13 cellular contexts compared by ENCODE assay signal in genomic region chr1:235207202-235207565, GRCh38. TPM values are rescaled to one million over a fixed set of nuclear protein-coding genes. Genes with fewer than 3 reads are reported as not detected.
DNase-seq lines count a peak whose midpoint lies in the region; ATAC-seq and TF ChIP-seq lines count a peak whose summit lies in the region.
"Had no signal": no experiment of that assay in that cellular context is flagged by ENCODE, and none has a peak within 500 bp of the region (broad histone marks: within the 10 kb centered on the region; RNA-seq: fewer than 3 reads in every experiment).

No MANE protein-coding gene starts in this region.

- peak; percentile 88 for ATAC-seq in activated CD8-positive, alpha-beta memory T cell treated with anti-CD3 and anti-CD28 coated beads, Interleukin-2, amount 10 ng/mL, durations not matched to agents 7 days and 5 days
- ATAC-seq in activated CD8-positive, alpha-beta T cell treated with anti-CD3 and anti-CD28 coated beads, Interleukin-2, amount 10 ng/mL, durations not matched to agents 7 days and 5 days: peak; percentile 93
- ATAC-seq in foreskin keratinocyte (peak; percentile 32), GM18511 (IDR thresholded peaks at IDR 0.05; ENCODE audit: unreplicated experiment) (no peak)
- ATAC-seq in stimulated activated naive B cell treated with anti-CD40 and anti-IgM and Interleukin-4, amounts not matched to agents 10 μg/mL and 1 μg/mL and 100 μg/mL, for 72 hours (replicated peaks): no peak

- H3K4me1 ChIP-seq in foreskin keratinocyte (no peaks in the 10 kb centered on the region), neuronal stem cell (ENCODE audit: control insufficient read depth in 2 of 2, insufficient read depth in 1 of 2, low read depth in 1 of 2, low read length in 2 of 2) (no peaks in the 10 kb centered on the region)
- H3K4me1 ChIP-seq: A549 had no signal

- no peak overlapping the region for H3K4ac ChIP-seq in neuronal stem cell (ENCODE audit: low read length)

- CTCF ChIA-PET in activated CD8-positive, alpha-beta memory T cell treated with anti-CD3 and anti-CD28 coated beads, Interleukin-2, amount 10 ng/mL, durations not matched to agents 7 days and 5 days (lab: Charles Lee): interaction anchor here (0.7 to 1.4 kb wide), 6 partner anchors 10 to 297 kb away, joined by 3 to 4 read pairs (median 3); partner anchors contain the start of gene B3GALNT2
- CTCF ChIA-PET in activated CD8-positive, alpha-beta T cell treated with anti-CD3 and anti-CD28 coated beads, Interleukin-2, amount 10 ng/mL, durations not matched to agents 7 days and 5 days (lab: Charles Lee): interaction anchor here (1.7 kb wide), 1 partner anchor 210 kb away, joined by 6 read pairs; no protein-coding TSS in a partner anchor

- H2AK5ac ChIP-seq in neuronal stem cell (ENCODE audit: low read depth, low read length): no peak overlapping the region

- H3K9ac ChIP-seq in neuronal stem cell (ENCODE audit: low read depth, low read length, poor library complexity): no peak overlapping the region

- peak; percentile 75 for DNase-seq in activated CD8-positive, alpha-beta memory T cell treated with anti-CD3 and anti-CD28 coated beads, Interleukin-2, amount 10 ng/mL, durations not matched to agents 7 days and 5 days
- DNase-seq in activated CD8-positive, alpha-beta memory T cell treated with anti-CD3 and anti-CD28 coated beads for 24 hours: no peak
- DNase-seq in activated CD8-positive, alpha-beta T cell treated with anti-CD3 and anti-CD28 coated beads, Interleukin-2, amount 10 ng/mL, durations not matched to agents 7 days and 5 days: peak; percentile 65
- DNase-seq in foreskin keratinocyte (peak; percentile 7 to 15), neuronal stem cell (ENCODE audit: low spot score) (no peak)
- no peak for DNase-seq in stimulated activated naive B cell treated with anti-CD40 and anti-IgM and Interleukin-4, amounts not matched to agents 10 μg/mL and 1 μg/mL and 100 μg/mL, for 72 hours
- DNase-seq in NK-92 treated with Interleukin-12 subunit alpha and Interleukin-12 subunit beta, amount 100 ng/mL, for 24 hours (lab: John Stamatoyannopoulos, UW): no peak
- DNase-seq: anterior cingulate cortex, NCI-H1092 treated with DMSO at 0.1 percent for 48 hours had no signal

- H3K27ac Mint-ChIP-seq in activated CD8-positive, alpha-beta memory T cell treated with anti-CD3 and anti-CD28 coated beads, Interleukin-2, amount 10 ng/mL, durations not matched to agents 7 days and 5 days: peak overlapping the region; percentile 75
- peak overlapping the region; percentile 75 for H3K27ac Mint-ChIP-seq in activated CD8-positive, alpha-beta T cell treated with anti-CD3 and anti-CD28 coated beads, Interleukin-2, amount 10 ng/mL, durations not matched to agents 7 days and 5 days
- H3K27ac Mint-ChIP-seq in stimulated activated naive B cell treated with anti-CD40 and anti-IgM and Interleukin-4, amounts not matched to agents 10 μg/mL and 1 μg/mL and 100 μg/mL, for 72 hours: peak overlapping the region; percentile 2

- H3K23ac ChIP-seq in neuronal stem cell (ENCODE audit: low read depth, low read length, poor library complexity): no peak overlapping the region

- H4K8ac ChIP-seq in neuronal stem cell (ENCODE audit: low read depth, low read length): no peak overlapping the region

- no peaks in the 10 kb centered on the region for H3K27me3 Mint-ChIP-seq in activated CD8-positive, alpha-beta memory T cell treated with anti-CD3 and anti-CD28 coated beads, Interleukin-2, amount 10 ng/mL, durations not matched to agents 7 days and 5 days
- H3K27me3 Mint-ChIP-seq in activated CD8-positive, alpha-beta T cell treated with anti-CD3 and anti-CD28 coated beads, Interleukin-2, amount 10 ng/mL, durations not matched to agents 7 days and 5 days (ENCODE audit: low read depth): no peaks in the 10 kb centered on the region
- no peaks in the 10 kb centered on the region for H3K27me3 Mint-ChIP-seq in stimulated activated naive B cell treated with anti-CD40 and anti-IgM and Interleukin-4, amounts not matched to agents 10 μg/mL and 1 μg/mL and 100 μg/mL, for 72 hours

- H3K36me3 Mint-ChIP-seq in activated CD8-positive, alpha-beta memory T cell treated with anti-CD3 and anti-CD28 coated beads, Interleukin-2, amount 10 ng/mL, durations not matched to agents 7 days and 5 days: peaks cover 35% of the 10 kb centered on the region
- peaks cover 23% of the 10 kb centered on the region for H3K36me3 Mint-ChIP-seq in activated CD8-positive, alpha-beta T cell treated with anti-CD3 and anti-CD28 coated beads, Interleukin-2, amount 10 ng/mL, durations not matched to agents 7 days and 5 days (ENCODE audit: low read depth)
- peaks cover 29 to 40% of the 10 kb centered on the region in 2 donors for H3K36me3 Mint-ChIP-seq in stimulated activated naive B cell treated with anti-CD40 and anti-IgM and Interleukin-4, amounts not matched to agents 10 μg/mL and 1 μg/mL and 100 μg/mL, for 72 hours

- no peak overlapping the region for H3K18ac ChIP-seq in neuronal stem cell (ENCODE audit: low read length)

- no CpG with 5 or more reads among the region's 2 CpGs for WGBS in neuronal stem cell (ENCODE audit: extremely low coverage in 2 of 2, insufficient read length in 2 of 2, insufficient replicate concordance in 1 of 2), 2 donors

- peaks cover 0 to 3% of the 10 kb centered on the region in 2 donors for H3K9me3 ChIP-seq in neuronal stem cell (replicated peaks in 1 of 2; ENCODE audit: control insufficient read depth in 2 of 2, insufficient read depth in 1 of 2, low read depth in 1 of 2, low read length in 2 of 2)
- H3K9me3 ChIP-seq: A549 had no signal

- H3K9me3 Mint-ChIP-seq in activated CD8-positive, alpha-beta memory T cell treated with anti-CD3 and anti-CD28 coated beads, Interleukin-2, amount 10 ng/mL, durations not matched to agents 7 days and 5 days (ENCODE audit: low read depth): no peaks in the 10 kb centered on the region
- H3K9me3 Mint-ChIP-seq in activated CD8-positive, alpha-beta T cell treated with anti-CD3 and anti-CD28 coated beads, Interleukin-2, amount 10 ng/mL, durations not matched to agents 7 days and 5 days (ENCODE audit: insufficient read depth): no peaks in the 10 kb centered on the region
- no peaks in the 10 kb centered on the region for H3K9me3 Mint-ChIP-seq in stimulated activated naive B cell treated with anti-CD40 and anti-IgM and Interleukin-4, amounts not matched to agents 10 μg/mL and 1 μg/mL and 100 μg/mL, for 72 hours

- no peak overlapping the region for H3K4me3 ChIP-seq in neuronal stem cell (ENCODE audit: low read length in 2 of 2)
- H3K4me3 ChIP-seq: A549, lung had no signal

- no peak for TF ChIP-seq CTCF in foreskin keratinocyte (conservative IDR thresholded peaks at IDR 0.05)

- peaks cover 35% of the 10 kb centered on the region for H3K4me1 Mint-ChIP-seq in activated CD8-positive, alpha-beta memory T cell treated with anti-CD3 and anti-CD28 coated beads, Interleukin-2, amount 10 ng/mL, durations not matched to agents 7 days and 5 days
- H3K4me1 Mint-ChIP-seq in activated CD8-positive, alpha-beta T cell treated with anti-CD3 and anti-CD28 coated beads, Interleukin-2, amount 10 ng/mL, durations not matched to agents 7 days and 5 days (ENCODE audit: low read depth): peaks cover 25% of the 10 kb centered on the region
- H3K4me1 Mint-ChIP-seq in stimulated activated naive B cell treated with anti-CD40 and anti-IgM and Interleukin-4, amounts not matched to agents 10 μg/mL and 1 μg/mL and 100 μg/mL, for 72 hours: peaks cover 0 to 13% of the 10 kb centered on the region in 2 donors

- no peak overlapping the region for H3K4me2 ChIP-seq in neuronal stem cell (ENCODE audit: insufficient read depth, low read length, poor library complexity, severe bottlenecking)
- H3K4me2 ChIP-seq: A549 had no signal

- H2BK15ac ChIP-seq in neuronal stem cell (ENCODE audit: low read length): no peak overlapping the region

- no peak overlapping the region for H3K14ac ChIP-seq in neuronal stem cell (ENCODE audit: low read length)

- no peak overlapping the region for H2BK5ac ChIP-seq in neuronal stem cell (ENCODE audit: low read length)

- no peaks in the 10 kb centered on the region for H3K79me1 ChIP-seq in neuronal stem cell (ENCODE audit: low read depth, low read length)

- H3K27me3 ChIP-seq in foreskin keratinocyte (no peaks in the 10 kb centered on the region), neuronal stem cell (ENCODE audit: control insufficient read depth in 3 of 3, insufficient read depth in 3 of 3, low read depth in 1 of 3, low read length in 3 of 3) (no peaks in the 10 kb centered on the region)

- no peak overlapping the region for H3K4me3 Mint-ChIP-seq in activated CD8-positive, alpha-beta memory T cell treated with anti-CD3 and anti-CD28 coated beads, Interleukin-2, amount 10 ng/mL, durations not matched to agents 7 days and 5 days
- H3K4me3 Mint-ChIP-seq in activated CD8-positive, alpha-beta T cell treated with anti-CD3 and anti-CD28 coated beads, Interleukin-2, amount 10 ng/mL, durations not matched to agents 7 days and 5 days: no peak overlapping the region
- H3K4me3 Mint-ChIP-seq in stimulated activated naive B cell treated with anti-CD40 and anti-IgM and Interleukin-4, amounts not matched to agents 10 μg/mL and 1 μg/mL and 100 μg/mL, for 72 hours: no peak overlapping the region

- H3K27ac ChIP-seq in foreskin keratinocyte (no peak overlapping the region), neuronal stem cell (replicated peaks; ENCODE audit: low read length) (no peak overlapping the region)
- H3K27ac ChIP-seq: A549, RWPE1 had no signal

- no peak overlapping the region for H2BK120ac ChIP-seq in neuronal stem cell (ENCODE audit: low read depth, low read length)

- POLR2A ChIA-PET in activated CD8-positive, alpha-beta T cell treated with anti-CD3 and anti-CD28 coated beads, Interleukin-2, amount 10 ng/mL, durations not matched to agents 7 days and 5 days (lab: Charles Lee): interaction anchor here (0.5 to 1.0 kb wide), 3 partner anchors 19 to 46 kb away, joined by 3 read pairs; partner anchors contain the start of gene RBM34

- no peak overlapping the region for H2AFZ ChIP-seq in neuronal stem cell (ENCODE audit: low read length)

- H3K36me3 ChIP-seq in neuronal stem cell (replicated peaks in 1 of 2; ENCODE audit: control insufficient read depth in 2 of 2, insufficient read depth in 2 of 2, low read length in 2 of 2): peaks cover 6 to 95% of the 10 kb centered on the region in 2 donors

- H4K91ac ChIP-seq in neuronal stem cell (ENCODE audit: low read depth, low read length, poor library complexity): no peak overlapping the region

- H2BK12ac ChIP-seq in neuronal stem cell (ENCODE audit: low read length): no peak overlapping the region

RNA-seq across cellular contexts. Expression of gene RBM34, which starts 46.1 kb away (rescaled TPM):
- 100 to 1,000 TPM; 111 to 116 TPM for total RNA-seq in activated CD8-positive, alpha-beta memory T cell treated with anti-CD3 and anti-CD28 coated beads, Interleukin-2, amount 10 ng/mL, durations not matched to agents 7 days and 5 days
- 100 to 1,000 TPM; 115 to 117 TPM for total RNA-seq in activated CD8-positive, alpha-beta T cell treated with anti-CD3 and anti-CD28 coated beads, Interleukin-2, amount 10 ng/mL, durations not matched to agents 7 days and 5 days
- 79.8 and 80.5 TPM in 2 replicates for total RNA-seq in foreskin keratinocyte
- 74.8 and 76.5 TPM in 2 replicates for polyA plus RNA-seq in foreskin keratinocyte
- polyA plus RNA-seq in neuronal stem cell (2013, experiment 1 of 2): 97.9 TPM
- polyA plus RNA-seq in neuronal stem cell (2013, experiment 2 of 2): 100 TPM

Comparison
In these comparisons a context has a peak if more than half of its experiments do, and no peak if none do; other contexts are left out.
1. DNase-seq: peak in activated CD8-positive, alpha-beta memory T cell treated with anti-CD3 and anti-CD28 coated beads, Interleukin-2, amount 10 ng/mL, durations not matched to agents 7 days and 5 days (single experiment), activated CD8-positive, alpha-beta T cell treated with anti-CD3 and anti-CD28 coated beads, Interleukin-2, amount 10 ng/mL, durations not matched to agents 7 days and 5 days (single experiment) and foreskin keratinocyte (2 of 2); none in activated CD8-positive, alpha-beta memory T cell treated with anti-CD3 and anti-CD28 coated beads for 24 hours (single experiment), stimulated activated naive B cell treated with anti-CD40 and anti-IgM and Interleukin-4, amounts not matched to agents 10 μg/mL and 1 μg/mL and 100 μg/mL, for 72 hours (single experiment), NK-92 treated with Interleukin-12 subunit alpha and Interleukin-12 subunit beta, amount 100 ng/mL, for 24 hours (single experiment) and neuronal stem cell (single experiment).
2. ATAC-seq: peak in activated CD8-positive, alpha-beta memory T cell treated with anti-CD3 and anti-CD28 coated beads, Interleukin-2, amount 10 ng/mL, durations not matched to agents 7 days and 5 days (single experiment), activated CD8-positive, alpha-beta T cell treated with anti-CD3 and anti-CD28 coated beads, Interleukin-2, amount 10 ng/mL, durations not matched to agents 7 days and 5 days (single experiment) and foreskin keratinocyte (single experiment); none in stimulated activated naive B cell treated with anti-CD40 and anti-IgM and Interleukin-4, amounts not matched to agents 10 μg/mL and 1 μg/mL and 100 μg/mL, for 72 hours (0 of 2) and GM18511 (single experiment).
3. H3K27ac Mint-ChIP-seq: peak in every context shown above with its lines; median percentile 75 in activated CD8-positive, alpha-beta memory T cell treated with anti-CD3 and anti-CD28 coated beads, Interleukin-2, amount 10 ng/mL, durations not matched to agents 7 days and 5 days; 75 in activated CD8-positive, alpha-beta T cell treated with anti-CD3 and anti-CD28 coated beads, Interleukin-2, amount 10 ng/mL, durations not matched to agents 7 days and 5 days; 2 in stimulated activated naive B cell treated with anti-CD40 and anti-IgM and Interleukin-4, amounts not matched to agents 10 μg/mL and 1 μg/mL and 100 μg/mL, for 72 hours.